ENCODE assay signal across 1 cellular context in genomic region chr7:102322202-102322715, GRCh38.
TF ChIP-seq lines count a peak whose summit lies in the region.

No MANE protein-coding gene starts in this region.

TF ChIP-seq in HepG2, 621 proteins besides CTCF, POLR2A, EP300 and RAD21:
- 0 out of 2 replicates have a peak, but pooled peaks have one; percentile 1 for TF ChIP-seq ZBTB33 (CRISPR knock-in tag; IDR thresholded peaks at IDR 0.05)
- TF ChIP-seq ZNF512 (CRISPR knock-in tag; IDR thresholded peaks at IDR 0.05): no peak
